In the genomic region with DNA sequence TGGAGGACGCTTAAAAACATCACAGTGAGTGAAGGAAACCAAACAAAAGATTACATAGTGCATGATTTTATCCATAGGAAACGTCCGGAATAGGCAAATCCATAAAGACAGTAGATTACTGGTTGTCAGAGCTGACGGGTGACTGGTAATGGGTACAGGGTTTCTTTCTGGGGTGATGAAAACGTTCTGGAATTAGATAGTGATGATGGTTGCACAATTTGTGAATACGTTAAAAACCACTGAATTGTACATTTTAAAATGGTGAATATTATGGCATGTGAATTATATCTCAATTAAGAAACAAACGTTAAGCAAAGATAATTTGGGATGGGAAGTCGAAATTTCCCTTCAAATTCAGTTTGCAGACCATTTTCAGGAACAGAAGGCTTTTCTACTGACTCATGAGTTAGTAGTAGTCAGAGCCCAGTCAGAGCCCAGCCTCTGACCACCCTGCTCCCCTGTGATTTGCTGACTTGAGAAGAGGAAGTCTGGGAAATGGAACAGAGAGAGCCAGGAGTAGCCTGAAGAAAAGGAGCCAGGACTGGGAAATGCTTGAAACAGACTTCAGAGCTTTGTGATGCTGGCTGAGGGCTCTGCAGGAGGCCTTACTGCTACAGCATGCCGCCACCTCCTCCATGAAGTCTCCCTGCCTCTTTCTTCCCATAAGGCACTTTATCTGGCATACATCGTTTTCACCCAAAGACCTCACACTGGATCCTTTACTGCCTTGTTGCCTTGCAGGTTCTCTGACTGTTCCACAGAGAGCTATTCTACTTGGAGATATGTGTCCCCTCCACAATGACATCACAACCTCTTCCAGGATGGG, we compare ENCODE assay signal across 9 cellular contexts. TPM values are rescaled to one million over a fixed set of nuclear protein-coding genes. Genes with fewer than 3 reads are reported as not detected.
DNase-seq lines count a peak whose midpoint lies in the region; ATAC-seq and TF ChIP-seq lines count a peak whose summit lies in the region.
"Had no signal": no experiment of that assay in that cellular context is flagged by ENCODE, and none has a peak within 500 bp of the region (broad histone marks: within the 10 kb centered on the region; RNA-seq: fewer than 3 reads in every experiment).

No MANE protein-coding gene starts in this region.

- H3K4me1 Mint-ChIP-seq in osteocyte (ENCODE audit: unreplicated experiment): peaks cover 42% of the 10 kb centered on the region

- H3K36me3 Mint-ChIP-seq in osteocyte (ENCODE audit: unreplicated experiment): no peaks in the 10 kb centered on the region

- peak; percentile 85 for DNase-seq in EL
- peak; percentile 89 for DNase-seq in NCI-H226
- peak; percentile 61 for DNase-seq in fibroblast of gingiva (ENCODE audit: low read depth)
- no peak for DNase-seq in osteocyte (ENCODE audit: extremely low spot score, unreplicated experiment)
- DNase-seq in stimulated activated naive CD4-positive, alpha-beta T cell (lab: John Stamatoyannopoulos, UW): no peak
- DNase-seq in G401 (ENCODE audit: low spot score): no peak
- no peak for DNase-seq in cerebellum (ENCODE audit: low spot score)
- DNase-seq: activated CD4-positive, alpha-beta T cell treated with anti-CD3 and anti-CD28 coated beads for 48 hours had no signal

- ATAC-seq in HG02610 (IDR thresholded peaks at IDR 0.05; ENCODE audit: unreplicated experiment): no peak

- TF ChIP-seq CTCF in osteocyte (IDR thresholded peaks at IDR 0.05): no peak

- in situ Hi-C loops in G401 (cut with HindIII; ENCODE audit: low sequenced_read_pairs): no loop called here

- peak overlapping the region; percentile 59 for H3K27ac Mint-ChIP-seq in osteocyte (ENCODE audit: unreplicated experiment)

- H3K27me3 Mint-ChIP-seq in osteocyte (ENCODE audit: unreplicated experiment): peaks cover under 1% of the 10 kb centered on the region

- H3K4me3 Mint-ChIP-seq in osteocyte (ENCODE audit: unreplicated experiment): no peak overlapping the region

- H3K9me3 Mint-ChIP-seq in osteocyte (ENCODE audit: unreplicated experiment): no peaks in the 10 kb centered on the region

RNA-seq across cellular contexts. Expression of a gene that starts 46.4 kb away (rescaled TPM):
- total RNA-seq in osteocyte: 366 and 375 TPM in 2 replicates
- total RNA-seq in G401 (2014; rRNA removed; shearing (Covaris generic)): 186 and 229 TPM in 2 replicates
- total RNA-seq in cerebellum: 162 TPM

Comparison
In these comparisons a context has a peak if more than half of its experiments do, and no peak if none do; other contexts are left out.
1. DNase-seq: peak in EL (single experiment), NCI-H226 (single experiment) and fibroblast of gingiva (single experiment); none in osteocyte (single experiment), stimulated activated naive CD4-positive, alpha-beta T cell (0 of 6), G401 (single experiment) and cerebellum (single experiment).